Comparison of ENCODE assay signal across 14 cellular contexts in the genomic region with DNA sequence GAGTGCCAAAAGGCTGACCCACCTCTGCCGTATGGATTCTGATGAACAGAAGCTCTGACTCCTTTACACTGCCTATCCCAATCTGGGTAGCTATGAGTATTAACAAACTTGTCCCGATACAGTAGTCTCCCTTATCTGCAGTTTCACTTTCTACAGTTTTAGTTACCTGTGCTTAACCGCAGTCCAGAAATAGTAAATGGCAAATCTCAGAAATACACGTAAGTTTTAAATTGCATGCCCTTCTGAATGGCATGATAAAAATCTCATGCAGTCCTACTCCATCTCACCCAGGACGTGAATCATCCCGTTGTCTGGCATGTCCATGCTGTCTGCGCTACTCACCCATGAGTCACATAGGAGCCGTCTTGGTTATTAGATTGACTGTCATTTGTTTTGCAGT.
DNase-seq lines count a peak whose midpoint lies in the region; ATAC-seq and TF ChIP-seq lines count a peak whose summit lies in the region.
"Had no signal": no experiment of that assay in that cellular context is flagged by ENCODE, and none has a peak within 500 bp of the region (broad histone marks: within the 10 kb centered on the region; RNA-seq: fewer than 3 reads in every experiment).

No MANE protein-coding gene starts in this region.

- no peaks in the 10 kb centered on the region for H3K27me3 ChIP-seq in skeletal muscle satellite cell (ENCODE audit: control insufficient read depth, insufficient read depth, low read length)
- H3K27me3 ChIP-seq in body of pancreas = no peaks in the 10 kb centered on the region

- H3K27me3 Mint-ChIP-seq in activated CD8-positive, alpha-beta memory T cell treated with anti-CD3 and anti-CD28 coated beads, Interleukin-2, amount 10 ng/mL, durations not matched to agents 7 days and 5 days = peaks cover 7% of the 10 kb centered on the region

- H3K27ac ChIP-seq in body of pancreas = no peak overlapping the region
- H3K27ac ChIP-seq: SK-N-MC, spleen had no signal

- H3K4me3 Mint-ChIP-seq in activated CD8-positive, alpha-beta memory T cell treated with anti-CD3 and anti-CD28 coated beads, Interleukin-2, amount 10 ng/mL, durations not matched to agents 7 days and 5 days = no peak overlapping the region
- H3K4me3 Mint-ChIP-seq: activated CD4-positive, alpha-beta T cell treated with anti-CD3 and anti-CD28 coated beads, Interleukin-2, amount 10 ng/mL, durations not matched to agents 7 days and 5 days; naive B cell had no signal

- DNase-seq in H4 (ENCODE audit: low spot score) (peak; percentile 51), RKO (ENCODE audit: low spot score) (peak; percentile 95), NCI-H187 treated with DMSO at 0.1 percent for 48 hours (lab: John Stamatoyannopoulos, UW) (no peak), body of pancreas (no peak)
- no peak for DNase-seq in activated CD8-positive, alpha-beta memory T cell treated with anti-CD3 and anti-CD28 coated beads, Interleukin-2, amount 10 ng/mL, durations not matched to agents 7 days and 5 days
- DNase-seq: activated CD4-positive, alpha-beta T cell treated with anti-CD3 and anti-CD28 coated beads, Interleukin-2, amount 10 ng/mL, durations not matched to agents 7 days and 5 days; naive B cell; NCI-H2171 treated with DMSO at 0.1 percent for 48 hours; spleen had no signal

- H3K4me2 ChIP-seq in skeletal muscle satellite cell (ENCODE audit: low read length) = peak overlapping the region; percentile 66

- H3K36me3 ChIP-seq in skeletal muscle satellite cell (ENCODE audit: insufficient read depth, low read length) = no peaks in the 10 kb centered on the region
- no peaks in the 10 kb centered on the region for H3K36me3 ChIP-seq in body of pancreas (replicated peaks in 1 of 2; ENCODE audit: insufficient read depth in 1 of 2, low read depth in 2 of 2)
- H3K36me3 ChIP-seq: spleen had no signal

- H3K36me3 Mint-ChIP-seq in activated CD8-positive, alpha-beta memory T cell treated with anti-CD3 and anti-CD28 coated beads, Interleukin-2, amount 10 ng/mL, durations not matched to agents 7 days and 5 days = no peaks in the 10 kb centered on the region
- H3K36me3 Mint-ChIP-seq: activated naive CD4-positive, alpha-beta T cell treated with anti-CD3 and anti-CD28 coated beads, Interleukin-2, amount 50 U/mL, for 72 hours; naive B cell had no signal

- ATAC-seq in esophagus mucosa (peak; percentile 90), body of pancreas (no peak), GM21526 (IDR thresholded peaks at IDR 0.05; ENCODE audit: low FRiP score, unreplicated experiment) (no peak)
- ATAC-seq in activated CD8-positive, alpha-beta memory T cell treated with anti-CD3 and anti-CD28 coated beads, Interleukin-2, amount 10 ng/mL, durations not matched to agents 7 days and 5 days = no peak
- ATAC-seq: activated naive CD4-positive, alpha-beta T cell treated with anti-CD3 and anti-CD28 coated beads, Interleukin-2, amount 50 U/mL, for 72 hours had no signal

- H3K4me1 ChIP-seq in skeletal muscle satellite cell (ENCODE audit: control insufficient read depth, insufficient read depth, low read length) (peaks cover 38% of the 10 kb centered on the region), body of pancreas (no peaks in the 10 kb centered on the region)
- H3K4me1 ChIP-seq: spleen had no signal

- H3K27ac Mint-ChIP-seq in activated CD8-positive, alpha-beta memory T cell treated with anti-CD3 and anti-CD28 coated beads, Interleukin-2, amount 10 ng/mL, durations not matched to agents 7 days and 5 days = no peak overlapping the region
- H3K27ac Mint-ChIP-seq: activated CD4-positive, alpha-beta T cell treated with anti-CD3 and anti-CD28 coated beads, Interleukin-2, amount 10 ng/mL, durations not matched to agents 7 days and 5 days; activated naive CD4-positive, alpha-beta T cell treated with anti-CD3 and anti-CD28 coated beads, Interleukin-2, amount 50 U/mL, for 72 hours; naive B cell had no signal

- intact Hi-C loops in body of pancreas (cut with DNase I) = no loop called here

- CTCF ChIA-PET in activated CD8-positive, alpha-beta memory T cell treated with anti-CD3 and anti-CD28 coated beads, Interleukin-2, amount 10 ng/mL, durations not matched to agents 7 days and 5 days (lab: Charles Lee) = interaction anchor here (1.7 kb wide), 1 partner anchor 14 kb away, joined by 11 read pairs; no protein-coding TSS in a partner anchor

- TF ChIP-seq POLR2A in body of pancreas (IDR thresholded peaks at IDR 0.05) = no peak

- H3K4me1 Mint-ChIP-seq in activated CD8-positive, alpha-beta memory T cell treated with anti-CD3 and anti-CD28 coated beads, Interleukin-2, amount 10 ng/mL, durations not matched to agents 7 days and 5 days = no peaks in the 10 kb centered on the region
- H3K4me1 Mint-ChIP-seq: activated CD4-positive, alpha-beta T cell treated with anti-CD3 and anti-CD28 coated beads, Interleukin-2, amount 10 ng/mL, durations not matched to agents 7 days and 5 days; naive B cell had no signal

- no peaks in the 10 kb centered on the region for H3K9me3 ChIP-seq in skeletal muscle satellite cell (replicated peaks; ENCODE audit: low read length)
- H3K9me3 ChIP-seq in body of pancreas = no peaks in the 10 kb centered on the region
- H3K9me3 ChIP-seq: spleen had no signal

- no peak for TF ChIP-seq CTCF in body of pancreas (IDR thresholded peaks at IDR 0.05)

- H3K4me3 ChIP-seq in skeletal muscle satellite cell (ENCODE audit: low read length) (peak overlapping the region; percentile 14), body of pancreas (no peak overlapping the region)
- H3K4me3 ChIP-seq: SK-N-MC, spleen had no signal

- H3K9ac ChIP-seq in skeletal muscle satellite cell (ENCODE audit: low read depth, low read length) = peak overlapping the region; percentile 56

- no peaks in the 10 kb centered on the region for H3K9me3 Mint-ChIP-seq in activated CD8-positive, alpha-beta memory T cell treated with anti-CD3 and anti-CD28 coated beads, Interleukin-2, amount 10 ng/mL, durations not matched to agents 7 days and 5 days (ENCODE audit: low read depth)
- H3K9me3 Mint-ChIP-seq: activated CD4-positive, alpha-beta T cell treated with anti-CD3 and anti-CD28 coated beads, Interleukin-2, amount 10 ng/mL, durations not matched to agents 7 days and 5 days; activated naive CD4-positive, alpha-beta T cell treated with anti-CD3 and anti-CD28 coated beads, Interleukin-2, amount 50 U/mL, for 72 hours had no signal

- 73 to 78% methylated on average over 8 of the region's 8 CpGs for WGBS in body of pancreas, 2 donors

Comparison
In these comparisons a context has a peak if more than half of its experiments do, and no peak if none do; other contexts are left out.
1. DNase-seq: peak in H4 (single experiment) and RKO (single experiment); none in NCI-H187 treated with DMSO at 0.1 percent for 48 hours (single experiment), activated CD8-positive, alpha-beta memory T cell treated with anti-CD3 and anti-CD28 coated beads, Interleukin-2, amount 10 ng/mL, durations not matched to agents 7 days and 5 days (single experiment) and body of pancreas (0 of 4).